In genomic region chr2:63424329-63425078, GRCh38 we compare ENCODE assay signal across 8 cellular contexts.
DNase-seq lines count a peak whose midpoint lies in the region; ATAC-seq lines count a peak whose summit lies in the region.

No MANE protein-coding gene starts in this region.

- peaks cover 2% of the 10 kb centered on the region; the same call in 1 of the 2 replicates for H3K9me3 ChIP-seq in MG63

- peak; percentile 29 for DNase-seq in NCI-H748 (lab: John Stamatoyannopoulos, UW; ENCODE audit: unreplicated experiment)
- DNase-seq in NCI-H748 treated with DMSO at 0.1 percent for 48 hours (lab: John Stamatoyannopoulos, UW) = no peak
- peak; percentile 76 for DNase-seq in SIG-M5 treated with dmso at 0.1 percent for 504 hours (lab: John Stamatoyannopoulos, UW; ENCODE audit: unreplicated experiment)
- DNase-seq in fibroblast of peridontal ligament (ENCODE audit: extremely low read depth) = peak; percentile 22
- peak; percentile 7 for DNase-seq in stimulated activated naive CD8-positive, alpha-beta T cell treated with anti-CD3 and anti-CD28 coated beads, Interleukin-15, Interleukin-2, amounts not matched to agents 100 U/mL and 50 U/mL, for 24 hours
- DNase-seq in MG63 = no peak

- ATAC-seq in GM19463 (IDR thresholded peaks at IDR 0.05; ENCODE audit: unreplicated experiment) = peak; percentile 86
- ATAC-seq in HG03565 (IDR thresholded peaks at IDR 0.05; ENCODE audit: unreplicated experiment) = peak; percentile 89
- no peak for ATAC-seq in stimulated activated naive CD8-positive, alpha-beta T cell treated with anti-CD3 and anti-CD28 coated beads, Interleukin-15, Interleukin-2, amounts not matched to agents 100 U/mL and 50 U/mL, for 24 hours

- no peaks in the 10 kb centered on the region for H3K36me3 ChIP-seq in MG63

- no peak overlapping the region for H3K4me3 ChIP-seq in MG63

- no peaks in the 10 kb centered on the region for H3K27me3 ChIP-seq in MG63

Comparison
In these comparisons a context has a peak if more than half of its experiments do, and no peak if none do; other contexts are left out.
1. DNase-seq: peak in NCI-H748 (single experiment), SIG-M5 treated with dmso at 0.1 percent for 504 hours (single experiment), fibroblast of peridontal ligament (single experiment) and stimulated activated naive CD8-positive, alpha-beta T cell treated with anti-CD3 and anti-CD28 coated beads, Interleukin-15, Interleukin-2, amounts not matched to agents 100 U/mL and 50 U/mL, for 24 hours (single experiment); none in NCI-H748 treated with DMSO at 0.1 percent for 48 hours (single experiment) and MG63 (single experiment).